ENCODE assay signal across 13 cellular contexts in genomic region chr6:45625191-45625664, GRCh38.
A peak's percentile ranks its signal among the peaks of the same experiment; 100 is the strongest.
DNase-seq lines count a peak whose midpoint lies in the region; ATAC-seq and TF ChIP-seq lines count a peak whose summit lies in the region.
"Had no signal": no experiment of that assay in that cellular context is flagged by ENCODE, and none has a peak within 500 bp of the region (broad histone marks: within the 10 kb centered on the region; RNA-seq: fewer than 3 reads in every experiment).

No MANE protein-coding gene starts in this region.

- H3K9me2 ChIP-seq in PC-3 (replicated peaks; ENCODE audit: low read length) = no peaks in the 10 kb centered on the region

- no peak overlapping the region for H3K4me3 Mint-ChIP-seq in brain

- H3F3A ChIP-seq in PC-3 (ENCODE audit: low read length, unreplicated experiment) = no peaks in the 10 kb centered on the region

- H4K20me1 ChIP-seq in PC-3 (ENCODE audit: low read length) (no peaks in the 10 kb centered on the region), osteoblast (ENCODE audit: insufficient read depth, low read length) (no peaks in the 10 kb centered on the region)

- CTCF ChIA-PET in PC-3 (lab: Charles Lee) = no interaction called here

- TF ChIP-seq CTCF in PC-3 (conservative IDR thresholded peaks at IDR 0.05; ENCODE audit: low read depth, low read length) (no peak), brain (conservative IDR thresholded peaks at IDR 0.05) (no peak), osteoblast (IDR thresholded peaks at IDR 0.05; ENCODE audit: extremely low read depth, low read depth, low read length) (no peak)

- peaks cover 17% of the 10 kb centered on the region for H3K4me1 Mint-ChIP-seq in brain

- DNase-seq in activated CD4-positive, CD25-positive, alpha-beta regulatory T cell (lab: John Stamatoyannopoulos, UW) = no peak
- peak; percentile 77 for DNase-seq in PC-3
- DNase-seq in osteoblast (ENCODE audit: insufficient read length, low spot score, missing footprints) = no peak
- DNase-seq: DMS79, esophagus squamous epithelium, NCI-H2107 had no signal

- H3K27me3 ChIP-seq in PC-3 (ENCODE audit: low read length) (no peaks in the 10 kb centered on the region), osteoblast (ENCODE audit: insufficient read depth, low read length) (no peaks in the 10 kb centered on the region)
- H3K27me3 ChIP-seq: ascending aorta, esophagus squamous epithelium had no signal

- H3K9ac ChIP-seq in PC-3 (ENCODE audit: low read length) = peak overlapping the region; percentile 31; the same call in 1 of the 2 replicates

- intact Hi-C loops in PC-3 (cut with micrococcal nuclease) = no loop called here

- H3K9me3 Mint-ChIP-seq in brain = no peaks in the 10 kb centered on the region

- H2AFZ ChIP-seq in PC-3 (ENCODE audit: low read length) (peak overlapping the region; percentile 39; the same call in 1 of the 2 replicates), osteoblast (ENCODE audit: low read length) (peak overlapping the region; percentile 31)

- BruUV-seq in PC-3 (replicated peaks; lab: Mats Ljungman, UMichigan) = no TSS peak

- no peaks in the 10 kb centered on the region for H3K79me2 ChIP-seq in PC-3 (ENCODE audit: low read length)
- no peaks in the 10 kb centered on the region for H3K79me2 ChIP-seq in osteoblast (ENCODE audit: insufficient read depth, low read length)

- H3K4me2 ChIP-seq in PC-3 (ENCODE audit: low read length) = peak overlapping the region; percentile 45
- H3K4me2 ChIP-seq in osteoblast (ENCODE audit: insufficient read depth, low read length) = peak overlapping the region; percentile 73

- H3K27ac ChIP-seq in PC-3 (ENCODE audit: low read length) (peak overlapping the region; percentile 70), osteoblast (ENCODE audit: low read depth, low read length) (peak overlapping the region; percentile 93)
- H3K27ac ChIP-seq: ascending aorta had no signal

- H3K27ac Mint-ChIP-seq in brain = peak overlapping the region in 3 of 5 experiments; percentile 35 to 73 (median 68)
- H3K27ac Mint-ChIP-seq: progenitor cell of endocrine pancreas had no signal

- H3K27me3 Mint-ChIP-seq in brain = peaks cover 13% of the 10 kb centered on the region

- no peaks in the 10 kb centered on the region for H3K9me3 ChIP-seq in PC-3 (ENCODE audit: low read length)
- H3K9me3 ChIP-seq in osteoblast (ENCODE audit: low read depth, low read length) = no peaks in the 10 kb centered on the region
- H3K9me3 ChIP-seq: ascending aorta, esophagus squamous epithelium had no signal

- H3K4me1 ChIP-seq in PC-3 (ENCODE audit: insufficient read depth, low read length) (peaks cover 24% of the 10 kb centered on the region), osteoblast (ENCODE audit: insufficient read depth, low read length) (peaks cover 35% of the 10 kb centered on the region)
- H3K4me1 ChIP-seq: ascending aorta had no signal

- POLR2A ChIA-PET in PC-3 (lab: Charles Lee; ENCODE audit: unreplicated experiment) = no interaction called here

- H3K36me3 ChIP-seq in PC-3 (ENCODE audit: low read depth, low read length) = no peaks in the 10 kb centered on the region
- H3K36me3 ChIP-seq in osteoblast (ENCODE audit: insufficient read depth, low read length) = no peaks in the 10 kb centered on the region
- H3K36me3 ChIP-seq: ascending aorta, esophagus squamous epithelium had no signal

- peak; percentile 51 to 55 for ATAC-seq in activated CD4-positive, CD25-positive, alpha-beta regulatory T cell treated with anti-CD3 and anti-CD28 coated beads, Interleukin-2, amount 50 U/mL, for 24 hours
- peak; percentile 85 for ATAC-seq in PC-3
- ATAC-seq in GM19324 (IDR thresholded peaks at IDR 0.05; ENCODE audit: low FRiP score, unreplicated experiment) = no peak
- no peak for ATAC-seq in GM18870 (IDR thresholded peaks at IDR 0.05; ENCODE audit: unreplicated experiment)
- ATAC-seq in HG03432 (IDR thresholded peaks at IDR 0.05; ENCODE audit: unreplicated experiment) = no peak

- H3K4me3 ChIP-seq in PC-3 (ENCODE audit: low read length) (no peak overlapping the region), osteoblast (ENCODE audit: insufficient read depth, low read length) (no peak overlapping the region)
- H3K4me3 ChIP-seq: ascending aorta, esophagus squamous epithelium had no signal

- H3K36me3 Mint-ChIP-seq in brain = no peaks in the 10 kb centered on the region

Comparison
In these comparisons a context has a peak if more than half of its experiments do, and no peak if none do; other contexts are left out.
1. ATAC-seq: peak in activated CD4-positive, CD25-positive, alpha-beta regulatory T cell treated with anti-CD3 and anti-CD28 coated beads, Interleukin-2, amount 50 U/mL, for 24 hours (2 of 2) and PC-3 (single experiment); none in GM19324 (single experiment), GM18870 (single experiment) and HG03432 (single experiment).